8 cellular contexts compared by ENCODE assay signal in genomic region chr11:128453444-128454336, GRCh38.
DNase-seq lines count a peak whose midpoint lies in the region; ATAC-seq, FAIRE-seq and TF ChIP-seq lines count a peak whose summit lies in the region.

No MANE protein-coding gene starts in this region.

- dilution Hi-C loops in keratinocyte (cut with MboI; ENCODE audit: extremely low pct_ligation_motif_present, low sequenced_read_pairs), result no loop called here

- no peaks in the 10 kb centered on the region for H3K27me3 Mint-ChIP-seq in activated CD4-positive, alpha-beta T cell treated with anti-CD3 and anti-CD28 coated beads, Interleukin-2, amount 10 ng/mL, durations not matched to agents 24 days and 14 days

- no peaks in the 10 kb centered on the region for H4K20me1 ChIP-seq in keratinocyte (ENCODE audit: control insufficient read depth, extremely low read depth, insufficient read depth, low read length)

- in situ Hi-C loops in transverse colon (cut with MboI; ENCODE audit: low pct_ligation_motif_present in 1 of 4, low pct_unique_long_range_greater_than_20kb in 1 of 4, low sequenced_read_pairs in 3 of 4), result loop anchor here in 1 of 4 donors (25.0 kb wide), 1 partner anchor 141 kb away; no protein-coding TSS in a partner anchor

- peaks cover 42% of the 10 kb centered on the region for H3K4me1 Mint-ChIP-seq in activated CD4-positive, alpha-beta T cell treated with anti-CD3 and anti-CD28 coated beads, Interleukin-2, amount 10 ng/mL, durations not matched to agents 24 days and 14 days

- H3K36me3 Mint-ChIP-seq in activated CD4-positive, alpha-beta T cell treated with anti-CD3 and anti-CD28 coated beads, Interleukin-2, amount 10 ng/mL, durations not matched to agents 24 days and 14 days (ENCODE audit: low read depth), result peaks cover 54% of the 10 kb centered on the region
- H3K36me3 Mint-ChIP-seq in activated naive CD4-positive, alpha-beta T cell treated with anti-CD3 and anti-CD28 coated beads, Interleukin-2, amount 50 U/mL, for 72 hours, result peaks cover 20 to 41% of the 10 kb centered on the region in 2 donors

- no peaks in the 10 kb centered on the region for H3K9me1 ChIP-seq in keratinocyte (ENCODE audit: control insufficient read depth, extremely low read depth, insufficient read depth, low read length)

- WGBS in transverse colon (ENCODE audit: low coverage in 1 of 2), 2 donors, result 41 to 48% methylated on average over 3 to 5 of the region's 5 CpGs

- H3K27me3 ChIP-seq in keratinocyte (ENCODE audit: control insufficient read depth, extremely low read depth, insufficient read depth, low read length) (no peaks in the 10 kb centered on the region), transverse colon (no peaks in the 10 kb centered on the region)

- H3K4me1 ChIP-seq in keratinocyte (ENCODE audit: control insufficient read depth, extremely low read depth, insufficient read depth, low read length), result peaks cover 22% of the 10 kb centered on the region
- peaks cover 12 to 46% (median 29%) of the 10 kb centered on the region in 4 donors for H3K4me1 ChIP-seq in transverse colon

- ATAC-seq in activated naive CD4-positive, alpha-beta T cell treated with anti-CD3 and anti-CD28 coated beads, Interleukin-2, amount 50 U/mL, for 72 hours, result peak in 1 of 2 donors; percentile 17
- ATAC-seq in HG03520 (IDR thresholded peaks at IDR 0.05; ENCODE audit: unreplicated experiment) (no peak), GM19455 (IDR thresholded peaks at IDR 0.05; ENCODE audit: unreplicated experiment) (no peak)

- no peaks in the 10 kb centered on the region for H3K9me3 Mint-ChIP-seq in activated CD4-positive, alpha-beta T cell treated with anti-CD3 and anti-CD28 coated beads, Interleukin-2, amount 10 ng/mL, durations not matched to agents 24 days and 14 days
- no peaks in the 10 kb centered on the region for H3K9me3 Mint-ChIP-seq in activated naive CD4-positive, alpha-beta T cell treated with anti-CD3 and anti-CD28 coated beads, Interleukin-2, amount 50 U/mL, for 72 hours

- no peak for TF ChIP-seq POLR2A in transverse colon (IDR thresholded peaks at IDR 0.05)

- H2AFZ ChIP-seq in keratinocyte (ENCODE audit: control insufficient read depth, low read length), result no peak overlapping the region

- TF ChIP-seq CTCF in keratinocyte (optimal IDR thresholded peaks at IDR 0.05 in 1 of 3, IDR thresholded peaks at IDR 0.05 in 1 of 3, conservative IDR thresholded peaks at IDR 0.05 in 1 of 3; ENCODE audit: extremely low read depth in 1 of 3, insufficient read depth in 2 of 3, low read length in 3 of 3) (no peak), transverse colon (IDR thresholded peaks at IDR 0.05) (no peak)

- H3K27ac Mint-ChIP-seq in activated CD4-positive, alpha-beta T cell treated with anti-CD3 and anti-CD28 coated beads, Interleukin-2, amount 10 ng/mL, durations not matched to agents 24 days and 14 days, result peak overlapping the region; percentile 59
- H3K27ac Mint-ChIP-seq in activated naive CD4-positive, alpha-beta T cell treated with anti-CD3 and anti-CD28 coated beads, Interleukin-2, amount 50 U/mL, for 72 hours, result peak overlapping the region; percentile 1 to 86

- FAIRE-seq in keratinocyte (lab: Jason Lieb, UNC), result peak; percentile 99

- H3K9me3 ChIP-seq in keratinocyte (ENCODE audit: control insufficient read depth, low read depth, low read length), result no peaks in the 10 kb centered on the region
- no peaks in the 10 kb centered on the region for H3K9me3 ChIP-seq in transverse colon

- H3K27ac ChIP-seq in keratinocyte (ENCODE audit: control insufficient read depth, insufficient read depth, low read length), result peak overlapping the region; percentile 74
- peak overlapping the region; percentile 52 to 67 (median 62) for H3K27ac ChIP-seq in transverse colon

- intact Hi-C loops in activated CD4-positive, alpha-beta T cell treated with anti-CD3 and anti-CD28 coated beads, Interleukin-2, amount 10 ng/mL, durations not matched to agents 24 days and 14 days (cut with micrococcal nuclease), result no loop called here
- intact Hi-C loops in transverse colon (cut with DNase I; ENCODE audit: low total_unique reads), result no loop called here

- no peaks in the 10 kb centered on the region for H3K79me2 ChIP-seq in keratinocyte (ENCODE audit: control insufficient read depth, insufficient read depth, low read length)

- peak; percentile 62 for DNase-seq in activated CD4-positive, alpha-beta T cell treated with anti-CD3 and anti-CD28 coated beads, Interleukin-2, amount 10 ng/mL, durations not matched to agents 24 days and 14 days
- DNase-seq in activated CD4-positive, alpha-beta T cell treated with anti-CD3 and anti-CD28 coated beads, Interleukin-2, amount 50 U/mL, for 48 hours, result no peak
- DNase-seq in activated naive CD4-positive, alpha-beta T cell treated with anti-CD3 and anti-CD28 coated beads, Interleukin-2, amount 50 U/mL, for 72 hours (ENCODE audit: low spot score in 2 of 2), result no peak
- DNase-seq in keratinocyte (ENCODE audit: low read depth, low spot score), result peak; percentile 78
- DNase-seq in transverse colon, result peak; percentile 62
- DNase-seq in NCI-H187 (lab: John Stamatoyannopoulos, UW), result no peak

- H3K4me2 ChIP-seq in keratinocyte (ENCODE audit: control insufficient read depth, extremely low read depth, insufficient read depth, low read depth, low read length), result peak overlapping the region; percentile 50

- H3K4me3 ChIP-seq in keratinocyte (ENCODE audit: control insufficient read depth in 2 of 3, extremely low read depth in 1 of 3, insufficient read depth in 2 of 3, low read depth in 1 of 3, low read length in 3 of 3), result no peak overlapping the region
- H3K4me3 ChIP-seq in transverse colon, result no peak overlapping the region

- H3K36me3 ChIP-seq in keratinocyte (ENCODE audit: control insufficient read depth in 2 of 2, extremely low read depth in 1 of 2, insufficient read depth in 2 of 2, low read length in 2 of 2), result peaks cover 3 to 4% of the 10 kb centered on the region in 2 experiments
- no peaks in the 10 kb centered on the region for H3K36me3 ChIP-seq in transverse colon

- no peak overlapping the region for H3K4me3 Mint-ChIP-seq in activated CD4-positive, alpha-beta T cell treated with anti-CD3 and anti-CD28 coated beads, Interleukin-2, amount 10 ng/mL, durations not matched to agents 24 days and 14 days

- no peak for TF ChIP-seq EP300 in transverse colon (IDR thresholded peaks at IDR 0.05; ENCODE audit: low read depth)

- peak overlapping the region; percentile 31 for H3K9ac ChIP-seq in keratinocyte (ENCODE audit: control insufficient read depth, extremely low read depth, insufficient read depth, low read length)

Comparison
In these comparisons a context has a peak if more than half of its experiments do, and no peak if none do; other contexts are left out.
1. DNase-seq: peak in activated CD4-positive, alpha-beta T cell treated with anti-CD3 and anti-CD28 coated beads, Interleukin-2, amount 10 ng/mL, durations not matched to agents 24 days and 14 days (single experiment), keratinocyte (single experiment) and transverse colon (single experiment); none in activated CD4-positive, alpha-beta T cell treated with anti-CD3 and anti-CD28 coated beads, Interleukin-2, amount 50 U/mL, for 48 hours (0 of 2), activated naive CD4-positive, alpha-beta T cell treated with anti-CD3 and anti-CD28 coated beads, Interleukin-2, amount 50 U/mL, for 72 hours (0 of 2) and NCI-H187 (0 of 2).